8 cellular contexts compared by ENCODE assay signal in the genomic region with DNA sequence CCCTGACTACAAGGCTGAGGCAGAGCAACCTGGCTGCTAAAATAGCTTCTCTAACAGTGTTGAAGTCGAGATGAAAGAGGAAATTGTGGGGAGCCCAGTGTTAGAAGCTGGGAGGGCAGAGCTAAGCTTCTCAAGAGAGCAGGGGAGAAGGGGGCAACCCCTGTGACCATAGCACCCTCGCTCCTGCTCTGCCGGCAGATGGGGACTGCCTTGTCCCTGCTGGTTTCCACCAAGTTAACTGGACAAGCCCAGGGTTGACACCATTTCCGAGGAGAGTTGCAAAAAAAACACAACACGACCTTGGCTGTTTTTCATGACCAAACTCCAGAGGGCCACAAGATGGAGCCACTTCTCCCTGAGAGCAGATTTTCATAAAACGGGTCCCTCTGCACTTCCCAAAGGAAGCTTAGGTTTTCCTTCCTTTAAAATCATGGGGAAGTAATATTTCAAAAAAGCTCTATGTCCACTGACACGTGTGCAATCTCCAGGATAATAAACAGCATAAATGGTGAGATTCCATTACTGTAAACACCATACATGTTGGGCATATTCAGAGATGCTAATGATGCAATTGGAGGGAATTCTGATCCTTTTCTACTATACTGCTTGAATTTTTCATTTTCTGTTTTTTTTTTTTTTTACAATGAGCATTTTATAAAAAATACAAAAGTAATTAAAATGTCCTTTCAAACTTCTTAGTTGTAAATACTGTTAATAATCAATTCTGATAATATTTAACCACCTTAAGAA.
DNase-seq lines count a peak whose midpoint lies in the region; ATAC-seq and TF ChIP-seq lines count a peak whose summit lies in the region.

No MANE protein-coding gene starts in this region.

- H3K27me3 ChIP-seq in foreskin keratinocyte, result no peaks in the 10 kb centered on the region

- peak overlapping the region; percentile 81 for H3K27ac Mint-ChIP-seq in T-helper 17 cell

- H3K27ac ChIP-seq in foreskin keratinocyte (no peak overlapping the region), temporal lobe (ENCODE audit: low read depth, low read length) (peak overlapping the region; percentile 46)

- peak; percentile 65 for TF ChIP-seq CTCF in foreskin keratinocyte (conservative IDR thresholded peaks at IDR 0.05)

- no peak overlapping the region for H3K4me3 Mint-ChIP-seq in T-helper 17 cell

- no peaks in the 10 kb centered on the region for H3K27me3 Mint-ChIP-seq in T-helper 17 cell

- peak; percentile 26 for ATAC-seq in T-helper 17 cell
- no peak for ATAC-seq in foreskin keratinocyte
- ATAC-seq in GM21367 (IDR thresholded peaks at IDR 0.05; ENCODE audit: unreplicated experiment), result no peak
- no peak for ATAC-seq in GM19397 (IDR thresholded peaks at IDR 0.05; ENCODE audit: unreplicated experiment)

- H3K9me3 ChIP-seq in T-helper 17 cell (ENCODE audit: control insufficient read depth, low read length, poor library complexity, severe bottlenecking), result no peaks in the 10 kb centered on the region

- H3K4me1 ChIP-seq in foreskin keratinocyte, result no peaks in the 10 kb centered on the region

- peaks cover 7% of the 10 kb centered on the region for H3K36me3 Mint-ChIP-seq in T-helper 17 cell (ENCODE audit: low read depth)

- peaks cover 38% of the 10 kb centered on the region for H3K4me1 Mint-ChIP-seq in T-helper 17 cell

- DNase-seq in CD1c-positive myeloid dendritic cell (ENCODE audit: extremely low spot score) (peak; percentile 12), H4 (ENCODE audit: low spot score) (peak; percentile 8), T-helper 17 cell (no peak), foreskin keratinocyte (peak in 1 of 2 donors; percentile 3), NCI-H128 (lab: John Stamatoyannopoulos, UW; ENCODE audit: unreplicated experiment) (no peak)

Comparison
In these comparisons a context has a peak if more than half of its experiments do, and no peak if none do; other contexts are left out.
1. DNase-seq: peak in CD1c-positive myeloid dendritic cell (single experiment) and H4 (single experiment); none in T-helper 17 cell (0 of 3) and NCI-H128 (single experiment).